9 cellular contexts compared by ENCODE assay signal in the genomic region with DNA sequence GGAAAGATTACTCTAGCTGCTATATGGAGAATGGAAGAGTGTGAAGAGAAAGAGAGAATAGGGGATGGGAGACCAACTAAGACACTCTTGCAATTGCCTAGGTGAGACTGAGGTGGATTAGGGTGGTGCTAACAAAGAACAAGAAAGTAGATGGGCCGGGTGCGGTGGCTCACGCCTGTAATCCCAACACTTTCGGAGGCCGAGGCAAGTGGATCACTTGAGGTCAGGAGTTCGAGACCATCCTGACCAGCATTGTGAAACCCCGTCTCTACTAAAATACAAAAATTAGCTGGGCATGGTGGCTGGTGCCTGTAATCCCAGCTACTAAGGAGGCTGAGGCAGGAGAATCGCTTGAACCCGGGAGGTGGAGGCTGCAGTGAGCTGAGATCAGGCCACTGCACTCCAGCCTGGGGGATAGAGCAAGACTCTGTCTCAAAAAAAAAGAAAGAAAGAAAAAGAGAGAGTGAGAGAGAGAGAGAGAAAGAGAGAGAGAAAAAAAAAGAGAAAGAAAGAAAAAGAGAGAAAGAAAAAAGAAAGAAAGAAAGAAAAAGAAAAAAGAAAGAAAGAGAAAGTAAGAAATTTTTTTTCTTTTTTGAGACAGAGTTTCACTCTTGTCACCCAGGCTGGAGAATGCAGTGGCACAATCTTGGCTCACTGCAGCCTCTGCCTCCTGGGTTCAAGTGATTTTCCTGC. TPM values are rescaled to one million over a fixed set of nuclear protein-coding genes. Genes with fewer than 3 reads are reported as not detected.
DNase-seq lines count a peak whose midpoint lies in the region; ATAC-seq and TF ChIP-seq lines count a peak whose summit lies in the region.
"Not testable (repeated sequence)": the region's sequence is repeated elsewhere in the genome, so short reads cannot be mapped to it uniquely, and the experiment has no call there.
"Had no signal": no experiment of that assay in that cellular context is flagged by ENCODE, and none has a peak within 500 bp of the region (broad histone marks: within the 10 kb centered on the region; RNA-seq: fewer than 3 reads in every experiment).

No MANE protein-coding gene starts in this region.

- H3K4me1 ChIP-seq in HEK293 (ENCODE audit: control insufficient read depth, insufficient read depth, low read length) = not testable (repeated sequence)
- peaks cover 13% of the 10 kb centered on the region for H3K4me1 ChIP-seq in neural progenitor cell

- H4K20me1 ChIP-seq in neural progenitor cell (ENCODE audit: low read depth) = not testable (repeated sequence)

- H3K4me2 ChIP-seq in neural progenitor cell = not testable (repeated sequence)

- not testable (repeated sequence) for ATAC-seq in naive B cell (ENCODE audit: low read depth in 2 of 2); stimulated activated memory B cell treated with anti-CD40 and anti-IgM and Interleukin-4, amounts not matched to agents 10 μg/mL and 1 μg/mL and 100 μg/mL, for 72 hours

- H3K27ac ChIP-seq in HEK293 (ENCODE audit: extremely low read depth, low read depth, low read length); neural progenitor cell: not testable (repeated sequence)

- H3K27ac Mint-ChIP-seq in activated CD4-positive, alpha-beta T cell treated with anti-CD3 and anti-CD28 coated beads, Interleukin-2, amount 10 ng/mL, durations not matched to agents 7 days and 5 days = peak overlapping the region; percentile 77
- H3K27ac Mint-ChIP-seq in brain; neural progenitor cell; stimulated activated memory B cell treated with anti-CD40 and anti-IgM and Interleukin-4, amounts not matched to agents 10 μg/mL and 1 μg/mL and 100 μg/mL, for 72 hours: not testable (repeated sequence)
- H3K27ac Mint-ChIP-seq in naive B cell = peak overlapping the region in 2 of 6 donors; percentile 44 to 91

- H3K9me3 Mint-ChIP-seq in activated CD4-positive, alpha-beta T cell treated with anti-CD3 and anti-CD28 coated beads, Interleukin-2, amount 10 ng/mL, durations not matched to agents 7 days and 5 days; brain; naive B cell; neural progenitor cell; stimulated activated memory B cell treated with anti-CD40 and anti-IgM and Interleukin-4, amounts not matched to agents 10 μg/mL and 1 μg/mL and 100 μg/mL, for 72 hours: not testable (repeated sequence)

- peaks cover 17% of the 10 kb centered on the region for H3K36me3 Mint-ChIP-seq in activated CD4-positive, alpha-beta T cell treated with anti-CD3 and anti-CD28 coated beads, Interleukin-2, amount 10 ng/mL, durations not matched to agents 7 days and 5 days (ENCODE audit: low read depth)
- H3K36me3 Mint-ChIP-seq in brain; naive B cell; neural progenitor cell; stimulated activated memory B cell treated with anti-CD40 and anti-IgM and Interleukin-4, amounts not matched to agents 10 μg/mL and 1 μg/mL and 100 μg/mL, for 72 hours: not testable (repeated sequence)

- H3K9ac ChIP-seq in neural progenitor cell = not testable (repeated sequence)

- POLR2A ChIA-PET in HEK293 (lab: Yijun Ruan, JAX) = interaction anchor here (0.6 kb wide), 1 partner anchor 56 kb away, joined by 4 read pairs; no protein-coding TSS in a partner anchor
- POLR2A ChIA-PET in activated CD4-positive, alpha-beta T cell treated with anti-CD3 and anti-CD28 coated beads, Interleukin-2, amount 10 ng/mL, durations not matched to agents 7 days and 5 days (lab: Charles Lee) = interaction anchor here (0.7 kb wide), 1 partner anchor 88 kb away, joined by 6 read pairs; no protein-coding TSS in a partner anchor

- not testable (repeated sequence) for H3K4me3 ChIP-seq in HEK293 (ENCODE audit: low read depth, low read length); neural progenitor cell

- peaks cover 11% of the 10 kb centered on the region for H3F3A ChIP-seq in neural progenitor cell (ENCODE audit: low read depth)

- H3K27me3 ChIP-seq in neural progenitor cell = peaks cover 14% of the 10 kb centered on the region

- H3K79me2 ChIP-seq in neural progenitor cell (ENCODE audit: low read depth) = peaks cover 16% of the 10 kb centered on the region

- CTCF ChIA-PET in HEK293 (lab: Yijun Ruan, JAX) = interaction anchor here (0.6 to 4.4 kb wide), 4 partner anchors 21 to 32 kb away, joined by 3 to 43 read pairs (median 18); partner anchors contain the start of gene PRPH
- CTCF ChIA-PET in activated CD4-positive, alpha-beta T cell treated with anti-CD3 and anti-CD28 coated beads, Interleukin-2, amount 10 ng/mL, durations not matched to agents 7 days and 5 days (lab: Charles Lee) = interaction anchor here (2.1 kb wide), 1 partner anchor 22 kb away, joined by 4 read pairs; no protein-coding TSS in a partner anchor

- peaks cover 14 to 16% of the 10 kb centered on the region in 2 experiments; a peak in 2 of 3 replicates for H3K36me3 ChIP-seq in HEK293 (ENCODE audit: control insufficient read depth in 2 of 2, insufficient read depth in 1 of 2, low read length in 2 of 2)
- H3K36me3 ChIP-seq in neural progenitor cell = not testable (repeated sequence)

- DNase-seq in activated CD4-positive, alpha-beta T cell treated with anti-CD3 and anti-CD28 coated beads, Interleukin-2, amount 10 ng/mL, durations not matched to agents 7 days and 5 days; naive B cell; neural progenitor cell (ENCODE audit: low spot score): not testable (repeated sequence)
- DNase-seq in activated effector memory CD4-positive, alpha-beta T cell treated with anti-CD3 and anti-CD28 coated beads, Interleukin-2, amount 50 U/mL, for 16 hours = peak; percentile 44

- H3K27me3 Mint-ChIP-seq in activated CD4-positive, alpha-beta T cell treated with anti-CD3 and anti-CD28 coated beads, Interleukin-2, amount 10 ng/mL, durations not matched to agents 7 days and 5 days; naive B cell; neural progenitor cell (ENCODE audit: insufficient read depth, low read depth); stimulated activated memory B cell treated with anti-CD40 and anti-IgM and Interleukin-4, amounts not matched to agents 10 μg/mL and 1 μg/mL and 100 μg/mL, for 72 hours: not testable (repeated sequence)
- H3K27me3 Mint-ChIP-seq in brain = peaks cover 19% of the 10 kb centered on the region

- peaks cover 28% of the 10 kb centered on the region for H3K4me1 Mint-ChIP-seq in activated CD4-positive, alpha-beta T cell treated with anti-CD3 and anti-CD28 coated beads, Interleukin-2, amount 10 ng/mL, durations not matched to agents 7 days and 5 days
- H3K4me1 Mint-ChIP-seq in brain (peaks cover 30% of the 10 kb centered on the region), naive B cell (peaks cover 19 to 23% (median 21%) of the 10 kb centered on the region in 3 donors), neural progenitor cell (peaks cover 21% of the 10 kb centered on the region)
- peaks cover 21% of the 10 kb centered on the region for H3K4me1 Mint-ChIP-seq in stimulated activated memory B cell treated with anti-CD40 and anti-IgM and Interleukin-4, amounts not matched to agents 10 μg/mL and 1 μg/mL and 100 μg/mL, for 72 hours

- peak overlapping the region; percentile 7 for H3K4me3 Mint-ChIP-seq in activated CD4-positive, alpha-beta T cell treated with anti-CD3 and anti-CD28 coated beads, Interleukin-2, amount 10 ng/mL, durations not matched to agents 7 days and 5 days
- H3K4me3 Mint-ChIP-seq in brain (peak overlapping the region; percentile 5 to 62 (median 48)), naive B cell (peak overlapping the region in 7 of 8 donors; percentile 0 to 58 (median 44)), neural progenitor cell (peak overlapping the region; percentile 19)
- peak overlapping the region; percentile 22 for H3K4me3 Mint-ChIP-seq in stimulated activated memory B cell treated with anti-CD40 and anti-IgM and Interleukin-4, amounts not matched to agents 10 μg/mL and 1 μg/mL and 100 μg/mL, for 72 hours

- TF ChIP-seq CTCF in HEK293 (tag by site-specific recombination; IDR thresholded peaks at IDR 0.05); brain (conservative IDR thresholded peaks at IDR 0.05); neural progenitor cell (IDR thresholded peaks at IDR 0.05): not testable (repeated sequence)

- not testable (repeated sequence) for H3K9me3 ChIP-seq in HEK293 (ENCODE audit: control insufficient read depth, insufficient read depth, low read depth, low read length); neural progenitor cell (ENCODE audit: low read depth)

- H2AFZ ChIP-seq in neural progenitor cell (replicated peaks) = not testable (repeated sequence)

RNA-seq across cellular contexts. Expression of gene TROAP, which starts 2.5 kb away (rescaled TPM):
- total RNA-seq in activated CD4-positive, alpha-beta T cell treated with anti-CD3 and anti-CD28 coated beads, Interleukin-2, amount 10 ng/mL, durations not matched to agents 7 days and 5 days = 100 to 1,000 TPM; 111 to 115 TPM
- polyA plus RNA-seq in brain (ENCODE audit: insufficient read depth, low read depth, low replicate concordance) (49.2 TPM), naive B cell (ENCODE audit: low read depth in 6 of 6) (1 to 10 TPM in 1 of 6 donors, under 1 TPM in 1, not detected in 4; 0.86 to 2.1 TPM)
- total RNA-seq in neural progenitor cell (ENCODE audit: low replicate concordance) = 40.0 and 66.4 TPM in 2 replicates

RNA-seq across cellular contexts. Expression of gene C1QL4, which starts 16.4 kb away (rescaled TPM):
- total RNA-seq in activated CD4-positive, alpha-beta T cell treated with anti-CD3 and anti-CD28 coated beads, Interleukin-2, amount 10 ng/mL, durations not matched to agents 7 days and 5 days = not detected
- polyA plus RNA-seq in brain (ENCODE audit: insufficient read depth, low read depth, low replicate concordance) (0.15 TPM), naive B cell (ENCODE audit: low read depth in 6 of 6) (not detected)
- 0.84 and 2.8 TPM in 2 replicates for total RNA-seq in neural progenitor cell (ENCODE audit: low replicate concordance)
- total RNA-seq: Calu3, Peyer's patch had no signal

RNA-seq across cellular contexts. Expression of gene PRPH, which starts 25.6 kb away (rescaled TPM):
- total RNA-seq in activated CD4-positive, alpha-beta T cell treated with anti-CD3 and anti-CD28 coated beads, Interleukin-2, amount 10 ng/mL, durations not matched to agents 7 days and 5 days = not detected
- polyA plus RNA-seq in brain (ENCODE audit: insufficient read depth, low read depth, low replicate concordance) (166 TPM), naive B cell (ENCODE audit: low read depth in 6 of 6) (not detected)
- 0.74 TPM in 1 of 2 replicates, not detected in the other for total RNA-seq in neural progenitor cell (ENCODE audit: low replicate concordance)
- total RNA-seq: Calu3 had no signal

RNA-seq across cellular contexts. Expression of gene DNAJC22, which starts 26.1 kb away (rescaled TPM):
- total RNA-seq in activated CD4-positive, alpha-beta T cell treated with anti-CD3 and anti-CD28 coated beads, Interleukin-2, amount 10 ng/mL, durations not matched to agents 7 days and 5 days = not detected
- polyA plus RNA-seq in brain (ENCODE audit: insufficient read depth, low read depth, low replicate concordance) (1.1 TPM), naive B cell (ENCODE audit: low read depth in 6 of 6) (not detected)
- 0.34 and 0.39 TPM in 2 replicates for total RNA-seq in neural progenitor cell (ENCODE audit: low replicate concordance)

RNA-seq across cellular contexts. Expression of gene SPATS2, which starts 46.7 kb away (rescaled TPM):
- 10 to 100 TPM; 12.8 to 20.3 TPM for total RNA-seq in activated CD4-positive, alpha-beta T cell treated with anti-CD3 and anti-CD28 coated beads, Interleukin-2, amount 10 ng/mL, durations not matched to agents 7 days and 5 days
- polyA plus RNA-seq in brain (ENCODE audit: insufficient read depth, low read depth, low replicate concordance) (30.7 TPM), naive B cell (ENCODE audit: low read depth in 6 of 6) (10 to 100 TPM in 1 of 6 donors, 1 to 10 TPM in 5; 1.9 to 11.4 (median 9.0) TPM)
- total RNA-seq in neural progenitor cell (ENCODE audit: low replicate concordance) = 45.2 and 49.5 TPM in 2 replicates
